Comparison of ENCODE assay signal across 8 cellular contexts in the genomic region with DNA sequence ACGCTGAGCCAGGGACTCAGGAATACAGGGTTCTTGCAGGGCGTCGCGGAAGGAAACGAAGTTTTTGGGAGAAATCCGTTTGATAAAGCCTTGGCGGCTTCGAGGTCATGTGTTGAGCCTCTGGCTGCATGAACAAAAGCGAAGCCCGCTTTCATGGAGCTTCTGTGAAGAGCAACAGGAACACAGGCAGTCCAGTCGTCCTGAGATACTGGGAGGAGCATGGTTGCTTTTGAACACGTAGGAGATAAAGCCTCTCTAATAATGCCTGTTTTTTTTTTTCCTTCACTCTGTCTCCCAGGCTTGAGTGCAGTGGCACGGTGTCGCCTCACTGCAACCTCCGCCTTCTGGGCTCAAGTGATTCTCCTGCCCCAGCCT. TPM values are rescaled to one million over a fixed set of nuclear protein-coding genes. Genes with fewer than 3 reads are reported as not detected.
DNase-seq lines count a peak whose midpoint lies in the region; ATAC-seq and TF ChIP-seq lines count a peak whose summit lies in the region.

No MANE protein-coding gene starts in this region.

- peak; percentile 2 for ATAC-seq in HG03135 (IDR thresholded peaks at IDR 0.05; ENCODE audit: unreplicated experiment)

- DNase-seq in ascending aorta (ENCODE audit: low spot score in 2 of 2) (no peak), thyroid gland (no peak), NCI-H69 (lab: John Stamatoyannopoulos, UW) (no peak), NCI-H2029 (lab: John Stamatoyannopoulos, UW) (no peak)
- no peak for DNase-seq in activated CD4-positive, alpha-beta T cell treated with anti-CD3 and anti-CD28 coated beads, Interleukin-2, amount 50 U/mL, for 48 hours

- H3K27me3 ChIP-seq in ascending aorta (no peaks in the 10 kb centered on the region), layer of hippocampus (ENCODE audit: control insufficient read depth, insufficient read depth, low read length) (no peaks in the 10 kb centered on the region), thyroid gland (no peaks in the 10 kb centered on the region)

- TF ChIP-seq CTCF in ascending aorta (IDR thresholded peaks at IDR 0.05): no peak
- no peak for TF ChIP-seq CTCF in thyroid gland (IDR thresholded peaks at IDR 0.05)

- H3K9me3 ChIP-seq in ascending aorta: peaks cover 30 to 32% of the 10 kb centered on the region in 2 donors
- peaks cover 4% of the 10 kb centered on the region for H3K9me3 ChIP-seq in thyroid gland

- H3K36me3 ChIP-seq in ascending aorta (peaks cover 20 to 26% of the 10 kb centered on the region in 2 donors), thyroid gland (peaks cover 19 to 21% of the 10 kb centered on the region in 2 donors)

- intact Hi-C loops in ascending aorta (cut with DNase I) (loop anchor here (2.0 to 5.0 kb wide), 2 partner anchors 42 to 1097 kb away; partner anchors contain the start of gene ZNF485), thyroid gland (cut with DNase I) (loop anchor here (5.0 kb wide), 1 partner anchor 37 kb away; no protein-coding TSS in a partner anchor)

- H3K4me1 ChIP-seq in ascending aorta (peaks cover 0 to 5% of the 10 kb centered on the region in 2 donors), thyroid gland (peaks cover 3 to 9% of the 10 kb centered on the region in 2 donors)

- H3K27ac ChIP-seq in ascending aorta: peak overlapping the region; percentile 73 to 78
- peak overlapping the region; percentile 60 for H3K27ac ChIP-seq in layer of hippocampus (ENCODE audit: low read depth, low read length)
- H3K27ac ChIP-seq in thyroid gland: peak overlapping the region in 2 of 3 donors; percentile 55 to 86

- TF ChIP-seq POLR2A in thyroid gland (IDR thresholded peaks at IDR 0.05): no peak

- H3K4me3 ChIP-seq in GM08714 (ENCODE audit: low read length) (peak overlapping the region; percentile 80; the same call in 1 of the 2 replicates), ascending aorta (peak overlapping the region; percentile 85 to 95), thyroid gland (replicated peaks in 1 of 3) (peak overlapping the region; percentile 69 to 82 (median 82))

- WGBS in thyroid gland, 2 donors: 21 to 22% methylated on average over 15 of the region's 15 CpGs

RNA-seq across cellular contexts. Expression of gene ZNF32, which starts 0.5 kb away (rescaled TPM):
- total RNA-seq in ascending aorta: 10.9 TPM
- 10 to 100 TPM; 28.9 to 63.3 (median 48.4) TPM for total RNA-seq in thyroid gland

RNA-seq across cellular contexts. Expression of gene ZNF485, which starts 42.9 kb away (rescaled TPM):
- total RNA-seq in ascending aorta: 0.43 TPM
- total RNA-seq in thyroid gland: 1 to 10 TPM; 1.5 to 3.3 (median 2.2) TPM
